ENCODE assay signal across 11 cellular contexts in the genomic region with DNA sequence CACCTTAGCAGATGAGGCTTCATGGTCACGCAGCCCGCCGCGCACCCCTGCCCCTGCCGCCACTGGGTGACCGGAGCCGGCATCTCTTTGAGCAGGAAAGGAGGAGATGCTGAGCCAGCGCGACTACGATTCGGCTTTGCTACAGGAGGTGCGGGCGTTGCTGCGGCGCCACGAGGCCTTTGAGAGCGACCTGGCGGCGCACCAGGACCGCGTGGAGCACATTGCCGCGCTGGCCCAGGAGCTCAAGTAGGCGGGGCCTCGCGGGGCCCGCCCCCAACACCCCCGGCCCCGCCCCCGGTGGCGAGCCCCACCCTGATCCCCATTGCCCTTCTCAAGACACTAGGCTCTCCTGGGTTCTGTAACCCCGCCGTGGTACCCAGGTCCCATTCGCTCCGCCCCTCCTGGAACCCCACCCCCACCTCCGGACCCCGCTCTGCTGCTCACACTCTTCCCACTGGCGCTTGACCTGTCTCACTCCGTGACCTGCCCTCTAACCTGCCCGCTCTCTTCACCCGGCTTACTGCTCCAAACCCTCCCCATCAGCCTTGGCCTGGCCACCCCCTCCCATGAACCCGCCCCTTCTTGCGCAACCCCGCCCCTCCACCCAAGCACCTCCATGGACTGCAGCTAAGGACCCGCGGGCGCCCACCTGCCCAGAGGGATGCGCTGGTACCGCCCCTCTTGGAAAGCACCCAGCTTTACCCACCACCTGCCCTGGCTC. TPM values are rescaled to one million over a fixed set of nuclear protein-coding genes. Genes with fewer than 3 reads are reported as not detected.
DNase-seq lines count a peak whose midpoint lies in the region; ATAC-seq and TF ChIP-seq lines count a peak whose summit lies in the region.
"Had no signal": no experiment of that assay in that cellular context is flagged by ENCODE, and none has a peak within 500 bp of the region (broad histone marks: within the 10 kb centered on the region; RNA-seq: fewer than 3 reads in every experiment).

No MANE protein-coding gene starts in this region.

- H3K27ac ChIP-seq in ascending aorta: no peak overlapping the region
- H3K27ac ChIP-seq in WERI-Rb-1: no peak overlapping the region
- H3K27ac ChIP-seq: BLaER1 treated with 17β-estradiol and CSF1 and Interleukin-3, amounts not matched to agents 10 nM and 100 nM; epithelial cell of prostate; KMS-11 had no signal

- peak; percentile 66 for DNase-seq in Right ventricle myocardium superior
- DNase-seq in cardiac septum (ENCODE audit: low spot score): no peak
- no peak for DNase-seq in ascending aorta (ENCODE audit: low spot score in 2 of 2)
- DNase-seq in naive B cell: no peak
- no peak for DNase-seq in NCI-H526 treated with DMSO at 0.1 percent for 48 hours (lab: John Stamatoyannopoulos, UW)
- no peak for DNase-seq in WERI-Rb-1
- DNase-seq in Calu3: no peak
- DNase-seq in NCI-H774 (lab: John Stamatoyannopoulos, UW): no peak

- ATAC-seq in Right ventricle myocardium superior (ENCODE audit: poor library complexity) (peak; percentile 44), naive B cell (ENCODE audit: low read depth in 2 of 2) (peak; percentile 65 to 71)

- H3K4me1 Mint-ChIP-seq in naive B cell: peaks cover 0 to 6% (median 3%) of the 10 kb centered on the region in 3 donors
- no peaks in the 10 kb centered on the region for H3K4me1 Mint-ChIP-seq in Calu3 (ENCODE audit: low read depth, unreplicated experiment)

- no peak for TF ChIP-seq CTCF in ascending aorta (IDR thresholded peaks at IDR 0.05)
- TF ChIP-seq CTCF in WERI-Rb-1 (IDR thresholded peaks at IDR 0.05; ENCODE audit: low read depth, low read length): no peak
- no peak for TF ChIP-seq CTCF in Calu3 (IDR thresholded peaks at IDR 0.05; ENCODE audit: unreplicated experiment)

- H3K9me3 Mint-ChIP-seq in naive B cell (no peaks in the 10 kb centered on the region), Calu3 (ENCODE audit: low read depth, unreplicated experiment) (no peaks in the 10 kb centered on the region)

- no peaks in the 10 kb centered on the region for H3K27me3 ChIP-seq in ascending aorta
- no peaks in the 10 kb centered on the region for H3K27me3 ChIP-seq in WERI-Rb-1 (ENCODE audit: insufficient read depth, low read depth, severe bottlenecking)
- H3K27me3 ChIP-seq: BLaER1 treated with 17β-estradiol and CSF1 and Interleukin-3, amounts not matched to agents 10 nM and 100 nM had no signal

- H3K4me3 Mint-ChIP-seq in naive B cell: peak overlapping the region in 2 of 8 donors; percentile 18 to 46
- H3K4me3 Mint-ChIP-seq in Calu3 (ENCODE audit: low read depth, unreplicated experiment): no peak overlapping the region

- H3K9me3 ChIP-seq in ascending aorta (no peaks in the 10 kb centered on the region), WERI-Rb-1 (ENCODE audit: severe bottlenecking) (no peaks in the 10 kb centered on the region)
- H3K9me3 ChIP-seq: BLaER1 treated with 17β-estradiol and CSF1 and Interleukin-3, amounts not matched to agents 10 nM and 100 nM had no signal

- no TSS peak for BruUV-seq in Calu3 (replicated peaks; lab: Mats Ljungman, UMichigan)

- CTCF ChIA-PET in Calu3 (lab: Charles Lee): interaction anchor here (0.6 kb wide), 1 partner anchor 323 kb away, joined by 3 read pairs; no protein-coding TSS in a partner anchor

- H3K27ac Mint-ChIP-seq in naive B cell (no peak overlapping the region), Calu3 (ENCODE audit: unreplicated experiment) (no peak overlapping the region)

- H3K4me3 ChIP-seq in ascending aorta (peak overlapping the region; percentile 6 to 26), WERI-Rb-1 (ENCODE audit: low read depth, low read length) (no peak overlapping the region)
- H3K4me3 ChIP-seq: BLaER1 treated with 17β-estradiol and CSF1 and Interleukin-3, amounts not matched to agents 10 nM and 100 nM had no signal

- intact Hi-C loops in Right ventricle myocardium superior (cut with DNase I) (no loop called here), cardiac septum (cut with DNase I) (no loop called here), ascending aorta (cut with DNase I) (no loop called here), Calu3 (cut with micrococcal nuclease; ENCODE audit: unreplicated experiment) (no loop called here)

- H3K4me1 ChIP-seq in ascending aorta: peaks cover 0 to 5% of the 10 kb centered on the region in 2 donors
- H3K4me1 ChIP-seq: BLaER1 treated with 17β-estradiol and CSF1 and Interleukin-3, amounts not matched to agents 10 nM and 100 nM had no signal

- H3K36me3 ChIP-seq in ascending aorta (no peaks in the 10 kb centered on the region), WERI-Rb-1 (peaks cover 20% of the 10 kb centered on the region)
- H3K36me3 ChIP-seq: BLaER1 treated with 17β-estradiol and CSF1 and Interleukin-3, amounts not matched to agents 10 nM and 100 nM had no signal

- peaks cover 17 to 49% (median 23%) of the 10 kb centered on the region in 3 donors for H3K27me3 Mint-ChIP-seq in naive B cell
- peaks cover 92% of the 10 kb centered on the region for H3K27me3 Mint-ChIP-seq in Calu3 (ENCODE audit: unreplicated experiment)

- H3K36me3 Mint-ChIP-seq in naive B cell: no peaks in the 10 kb centered on the region
- H3K36me3 Mint-ChIP-seq in Calu3 (ENCODE audit: insufficient read depth, unreplicated experiment): no peaks in the 10 kb centered on the region

RNA-seq across cellular contexts. Expression of a gene that starts 9.1 kb away (rescaled TPM):
- total RNA-seq in Right ventricle myocardium superior (59.3 TPM), cardiac septum (57.6 TPM), ascending aorta (98.8 TPM), Calu3 (2022) (1.7 TPM in 2 replicates)
- polyA plus RNA-seq in naive B cell (ENCODE audit: low read depth in 6 of 6): 10 to 100 TPM in 4 of 6 donors, 1 to 10 TPM in 2; 5.0 to 14.3 (median 11.4) TPM

RNA-seq across cellular contexts. Expression of a gene that starts 12.6 kb away (rescaled TPM):
- not detected for total RNA-seq in Right ventricle myocardium superior
- 0.11 TPM for total RNA-seq in cardiac septum
- not detected for total RNA-seq in ascending aorta
- not detected for polyA plus RNA-seq in naive B cell (ENCODE audit: low read depth in 6 of 6)
- not detected in 2 replicates for total RNA-seq in Calu3 (2022)

RNA-seq across cellular contexts. Expression of a gene that starts 13.5 kb away (rescaled TPM):
- total RNA-seq in Right ventricle myocardium superior (4.4 TPM), cardiac septum (5.8 TPM), ascending aorta (18.0 TPM), Calu3 (2022) (15.1 and 17.3 TPM in 2 replicates)
- polyA plus RNA-seq in naive B cell (ENCODE audit: low read depth in 6 of 6): 10 to 100 TPM; 12.3 to 19.3 (median 17.0) TPM

RNA-seq across cellular contexts. Expression of a gene that starts 33.6 kb away (rescaled TPM):
- total RNA-seq in Right ventricle myocardium superior (0.24 TPM), cardiac septum (0.43 TPM), ascending aorta (0.21 TPM), Calu3 (2022) (0.91 and 1.0 TPM in 2 replicates)
- under 1 TPM in 2 of 6 donors, not detected in 4; 0.13 to 0.30 TPM for polyA plus RNA-seq in naive B cell (ENCODE audit: low read depth in 6 of 6)

RNA-seq across cellular contexts. Expression of a gene that starts 33.7 kb away (rescaled TPM):
- 25.8 TPM for total RNA-seq in Right ventricle myocardium superior
- total RNA-seq in cardiac septum: 21.9 TPM
- 50.4 TPM for total RNA-seq in ascending aorta
- 10 to 100 TPM; 51.8 to 87.8 (median 66.4) TPM for polyA plus RNA-seq in naive B cell (ENCODE audit: low read depth in 6 of 6)
- 33.2 and 34.2 TPM in 2 replicates for total RNA-seq in Calu3 (2022)

Comparison
In these comparisons a context has a peak if more than half of its experiments do, and no peak if none do; other contexts are left out.
1. RNA of a gene that starts 9.1 kb away (total RNA-seq): 98.8 TPM in ascending aorta (single experiment), 59.3 TPM in Right ventricle myocardium superior (single experiment) and 57.6 TPM in cardiac septum (single experiment); 1.7 TPM in Calu3; every median in the first group is over 10 times any median in the second.